11 cellular contexts compared by ENCODE assay signal in genomic region chr1:53266038-53266437, GRCh38. TPM values are rescaled to one million over a fixed set of nuclear protein-coding genes. Genes with fewer than 3 reads are reported as not detected.
DNase-seq lines count a peak whose midpoint lies in the region; ATAC-seq, FAIRE-seq and TF ChIP-seq lines count a peak whose summit lies in the region.
"Had no signal": no experiment of that assay in that cellular context is flagged by ENCODE, and none has a peak within 500 bp of the region (broad histone marks: within the 10 kb centered on the region; RNA-seq: fewer than 3 reads in every experiment).

No MANE protein-coding gene starts in this region.

- H3K27me3 Mint-ChIP-seq in activated naive CD4-positive, alpha-beta T cell treated with anti-CD3 and anti-CD28 coated beads for 36 hours (ENCODE audit: low read depth), result no peaks in the 10 kb centered on the region
- H3K27me3 Mint-ChIP-seq: memory B cell had no signal

- H3K27ac ChIP-seq in OCI-LY7 (ENCODE audit: low read depth, low read length, poor library complexity, severe bottlenecking), result no peak overlapping the region

- CTCF ChIA-PET in OCI-LY7 (lab: Charles Lee; ENCODE audit: unreplicated experiment), result no interaction called here
- CTCF ChIA-PET in activated naive CD4-positive, alpha-beta T cell treated with anti-CD3 and anti-CD28 coated beads for 36 hours (lab: Charles Lee), result interaction anchor here (1.4 kb wide), 1 partner anchor 128 kb away, joined by 5 read pairs; no protein-coding TSS in a partner anchor

- H3K27ac Mint-ChIP-seq in activated naive CD4-positive, alpha-beta T cell treated with anti-CD3 and anti-CD28 coated beads for 36 hours, result no peak overlapping the region
- H3K27ac Mint-ChIP-seq: memory B cell had no signal

- no peak overlapping the region for H3K4me3 Mint-ChIP-seq in activated naive CD4-positive, alpha-beta T cell treated with anti-CD3 and anti-CD28 coated beads for 36 hours
- H3K4me3 Mint-ChIP-seq: memory B cell had no signal

- H3K79me2 ChIP-seq in OCI-LY7 (ENCODE audit: insufficient read depth, low read depth, low read length), result no peaks in the 10 kb centered on the region

- TF ChIP-seq CTCF in GM12873 (IDR thresholded peaks at IDR 0.05; ENCODE audit: insufficient read depth, low read depth, low read length, missing control alignments), result peak; percentile 46
- TF ChIP-seq CTCF in OCI-LY7 (conservative IDR thresholded peaks at IDR 0.05; ENCODE audit: low read length), result peak; percentile 56; the same call in 1 of the 2 replicates
- TF ChIP-seq CTCF in fibroblast of pulmonary artery (IDR thresholded peaks at IDR 0.05; ENCODE audit: low read length, missing control alignments), result peak; percentile 29

- no peaks in the 10 kb centered on the region for H3K9me3 Mint-ChIP-seq in activated naive CD4-positive, alpha-beta T cell treated with anti-CD3 and anti-CD28 coated beads for 36 hours
- H3K9me3 Mint-ChIP-seq: memory B cell had no signal

- no peak for ATAC-seq in GM19452 (IDR thresholded peaks at IDR 0.05; ENCODE audit: unreplicated experiment)

- FAIRE-seq in H54 (lab: Jason Lieb, UNC), result no peak

- TF ChIP-seq POLR2A in H54 (IDR thresholded peaks at IDR 0.05; ENCODE audit: low read depth, low read length), result no peak

- DNase-seq in A172 (ENCODE audit: low spot score), result peak; percentile 11
- peak; percentile 8 for DNase-seq in OCI-LY7 (ENCODE audit: low spot score)
- DNase-seq in fibroblast of pulmonary artery (ENCODE audit: low read depth), result peak; percentile 10
- no peak for DNase-seq in H54 (ENCODE audit: insufficient read length, low spot score)
- DNase-seq in middle frontal gyrus (ENCODE audit: extremely low spot score, low spot score), result no peak
- no peak for DNase-seq in activated naive CD4-positive, alpha-beta T cell treated with anti-CD3 and anti-CD28 coated beads for 36 hours
- DNase-seq: activated effector memory CD4-positive, alpha-beta T cell treated with anti-CD3 and anti-CD28 coated beads, Interleukin-2, amount 50 U/mL, for 16 hours; NCI-H1092 had no signal

- H3K4me2 ChIP-seq in OCI-LY7 (ENCODE audit: low read length), result no peak overlapping the region

- no peak overlapping the region for H3K4me3 ChIP-seq in OCI-LY7 (ENCODE audit: low read depth, low read length, poor library complexity, severe bottlenecking)
- H3K4me3 ChIP-seq in fibroblast of pulmonary artery (replicated peaks; ENCODE audit: low read depth, low read length), result no peak overlapping the region

- POLR2A ChIA-PET in OCI-LY7 (lab: Charles Lee), result no interaction called here

- H2AFZ ChIP-seq in OCI-LY7 (ENCODE audit: low read length), result no peak overlapping the region

- no peaks in the 10 kb centered on the region for H3K4me1 Mint-ChIP-seq in activated naive CD4-positive, alpha-beta T cell treated with anti-CD3 and anti-CD28 coated beads for 36 hours (ENCODE audit: low read depth)

- intact Hi-C loops in OCI-LY7 (cut with micrococcal nuclease; ENCODE audit: unreplicated experiment), result no loop called here
- intact Hi-C loops in activated naive CD4-positive, alpha-beta T cell treated with anti-CD3 and anti-CD28 coated beads for 36 hours (cut with micrococcal nuclease), result loop anchor here (1.0 kb wide), 1 partner anchor 127 kb away; no protein-coding TSS in a partner anchor

- H4K20me1 ChIP-seq in OCI-LY7 (ENCODE audit: insufficient read depth, low read length), result no peaks in the 10 kb centered on the region

- BruUV-seq in OCI-LY7 (replicated peaks; lab: Mats Ljungman, UMichigan), result no TSS peak

- no peaks in the 10 kb centered on the region for H3K9me2 ChIP-seq in OCI-LY7 (ENCODE audit: insufficient read depth, low read length)

- no peaks in the 10 kb centered on the region for H3K9me3 ChIP-seq in OCI-LY7 (ENCODE audit: low read length)

- peaks cover 53% of the 10 kb centered on the region for H3K36me3 Mint-ChIP-seq in activated naive CD4-positive, alpha-beta T cell treated with anti-CD3 and anti-CD28 coated beads for 36 hours (ENCODE audit: low read depth)

- peaks cover 97% of the 10 kb centered on the region for H3K36me3 ChIP-seq in OCI-LY7 (ENCODE audit: insufficient read depth, low read length)

- H3K4me1 ChIP-seq in OCI-LY7 (ENCODE audit: insufficient read depth, low read length, poor library complexity, severe bottlenecking), result peaks cover under 1% of the 10 kb centered on the region

RNA-seq across cellular contexts. Expression of gene MAGOH, which starts 27.7 kb away (rescaled TPM):
- 54.1 and 73.2 TPM in 2 replicates for total RNA-seq in A172 (2014; rRNA removed; shearing (Covaris generic))
- total RNA-seq in OCI-LY7 (2014; rRNA removed; shearing (Covaris generic)), result 93.0 and 98.3 TPM in 2 replicates
- total RNA-seq in OCI-LY7 (2022), result 72.4 and 87.3 TPM in 2 replicates
- total RNA-seq in activated naive CD4-positive, alpha-beta T cell treated with anti-CD3 and anti-CD28 coated beads for 36 hours, result 10 to 100 TPM; 83.7 to 87.2 TPM

RNA-seq across cellular contexts. Expression of gene CZIB, which starts 45.6 kb away (rescaled TPM):
- total RNA-seq in A172 (2014; rRNA removed; shearing (Covaris generic)), result 51.1 and 58.8 TPM in 2 replicates
- 51.4 and 67.3 TPM in 2 replicates for total RNA-seq in OCI-LY7 (2014; rRNA removed; shearing (Covaris generic))
- total RNA-seq in OCI-LY7 (2022), result 44.6 and 46.7 TPM in 2 replicates
- 10 to 100 TPM; 44.4 to 45.6 TPM for total RNA-seq in activated naive CD4-positive, alpha-beta T cell treated with anti-CD3 and anti-CD28 coated beads for 36 hours

Comparison
In these comparisons a context has a peak if more than half of its experiments do, and no peak if none do; other contexts are left out.
1. DNase-seq: peak in A172 (single experiment), OCI-LY7 (single experiment) and fibroblast of pulmonary artery (single experiment); none in H54 (single experiment), middle frontal gyrus (single experiment) and activated naive CD4-positive, alpha-beta T cell treated with anti-CD3 and anti-CD28 coated beads for 36 hours (single experiment).
2. Peak in every context shown above with its lines, with median percentiles within 50 percentile points of each other: CTCF ChIP-seq.